ENCODE assay signal across 2 cellular contexts in genomic region chr7:5429857-5430611, GRCh38.
TF ChIP-seq lines count a peak whose summit lies in the region.

No MANE protein-coding gene starts in this region.

TF ChIP-seq in SK-N-SH treated with all-trans-retinoic acid at 6 μM for 48 hours, 23 proteins besides CTCF, POLR2A, EP300 and RAD21 (continued from another document):
- TF ChIP-seq, protein P1, sequence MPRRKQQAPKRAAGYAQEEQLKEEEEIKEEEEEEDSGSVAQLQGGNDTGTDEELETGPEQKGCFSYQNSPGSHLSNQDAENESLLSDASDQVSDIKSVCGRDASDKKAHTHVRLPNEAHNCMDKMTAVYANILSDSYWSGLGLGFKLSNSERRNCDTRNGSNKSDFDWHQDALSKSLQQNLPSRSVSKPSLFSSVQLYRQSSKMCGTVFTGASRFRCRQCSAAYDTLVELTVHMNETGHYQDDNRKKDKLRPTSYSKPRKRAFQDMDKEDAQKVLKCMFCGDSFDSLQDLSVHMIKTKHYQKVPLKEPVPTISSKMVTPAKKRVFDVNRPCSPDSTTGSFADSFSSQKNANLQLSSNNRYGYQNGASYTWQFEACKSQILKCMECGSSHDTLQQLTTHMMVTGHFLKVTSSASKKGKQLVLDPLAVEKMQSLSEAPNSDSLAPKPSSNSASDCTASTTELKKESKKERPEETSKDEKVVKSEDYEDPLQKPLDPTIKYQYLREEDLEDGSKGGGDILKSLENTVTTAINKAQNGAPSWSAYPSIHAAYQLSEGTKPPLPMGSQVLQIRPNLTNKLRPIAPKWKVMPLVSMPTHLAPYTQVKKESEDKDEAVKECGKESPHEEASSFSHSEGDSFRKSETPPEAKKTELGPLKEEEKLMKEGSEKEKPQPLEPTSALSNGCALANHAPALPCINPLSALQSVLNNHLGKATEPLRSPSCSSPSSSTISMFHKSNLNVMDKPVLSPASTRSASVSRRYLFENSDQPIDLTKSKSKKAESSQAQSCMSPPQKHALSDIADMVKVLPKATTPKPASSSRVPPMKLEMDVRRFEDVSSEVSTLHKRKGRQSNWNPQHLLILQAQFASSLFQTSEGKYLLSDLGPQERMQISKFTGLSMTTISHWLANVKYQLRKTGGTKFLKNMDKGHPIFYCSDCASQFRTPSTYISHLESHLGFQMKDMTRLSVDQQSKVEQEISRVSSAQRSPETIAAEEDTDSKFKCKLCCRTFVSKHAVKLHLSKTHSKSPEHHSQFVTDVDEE (CRISPR knock-in tag; IDR thresholded peaks at IDR 0.05), result no peak
- no peak for TF ChIP-seq SNAI2 (CRISPR knock-in tag; IDR thresholded peaks at IDR 0.05)
- no peak for TF ChIP-seq PPARA (CRISPR knock-in tag; IDR thresholded peaks at IDR 0.05; ENCODE audit: borderline replicate concordance)
- no peak for TF ChIP-seq ZFP30 (CRISPR knock-in tag; IDR thresholded peaks at IDR 0.05)
- no peak for TF ChIP-seq ZC3H10 (CRISPR knock-in tag; IDR thresholded peaks at IDR 0.05)
- no peak for TF ChIP-seq TOX (CRISPR knock-in tag; IDR thresholded peaks at IDR 0.05; ENCODE audit: borderline replicate concordance)
- no peak for TF ChIP-seq CSDC2 (CRISPR knock-in tag; IDR thresholded peaks at IDR 0.05)
- TF ChIP-seq ZNF8 (CRISPR knock-in tag; IDR thresholded peaks at IDR 0.05), result no peak
- no peak for TF ChIP-seq ARNTL (CRISPR knock-in tag; IDR thresholded peaks at IDR 0.05; ENCODE audit: borderline replicate concordance, low read depth)

TF ChIP-seq in neural cell, 6 proteins besides CTCF, POLR2A, EP300 and RAD21 (continued from another document):
- TF ChIP-seq POLR2AphosphoS5 (IDR thresholded peaks at IDR 0.05), result peak; percentile 82
- peak; percentile 57 for TF ChIP-seq MXI1 (conservative IDR thresholded peaks at IDR 0.05; ENCODE audit: poor library complexity, severe bottlenecking)
- peak; percentile 88 for TF ChIP-seq TAF1 (IDR thresholded peaks at IDR 0.05; ENCODE audit: low read depth)
- no peak for TF ChIP-seq SMC3 (conservative IDR thresholded peaks at IDR 0.05; ENCODE audit: poor library complexity)
